20 cellular contexts compared by ENCODE assay signal in the genomic region with DNA sequence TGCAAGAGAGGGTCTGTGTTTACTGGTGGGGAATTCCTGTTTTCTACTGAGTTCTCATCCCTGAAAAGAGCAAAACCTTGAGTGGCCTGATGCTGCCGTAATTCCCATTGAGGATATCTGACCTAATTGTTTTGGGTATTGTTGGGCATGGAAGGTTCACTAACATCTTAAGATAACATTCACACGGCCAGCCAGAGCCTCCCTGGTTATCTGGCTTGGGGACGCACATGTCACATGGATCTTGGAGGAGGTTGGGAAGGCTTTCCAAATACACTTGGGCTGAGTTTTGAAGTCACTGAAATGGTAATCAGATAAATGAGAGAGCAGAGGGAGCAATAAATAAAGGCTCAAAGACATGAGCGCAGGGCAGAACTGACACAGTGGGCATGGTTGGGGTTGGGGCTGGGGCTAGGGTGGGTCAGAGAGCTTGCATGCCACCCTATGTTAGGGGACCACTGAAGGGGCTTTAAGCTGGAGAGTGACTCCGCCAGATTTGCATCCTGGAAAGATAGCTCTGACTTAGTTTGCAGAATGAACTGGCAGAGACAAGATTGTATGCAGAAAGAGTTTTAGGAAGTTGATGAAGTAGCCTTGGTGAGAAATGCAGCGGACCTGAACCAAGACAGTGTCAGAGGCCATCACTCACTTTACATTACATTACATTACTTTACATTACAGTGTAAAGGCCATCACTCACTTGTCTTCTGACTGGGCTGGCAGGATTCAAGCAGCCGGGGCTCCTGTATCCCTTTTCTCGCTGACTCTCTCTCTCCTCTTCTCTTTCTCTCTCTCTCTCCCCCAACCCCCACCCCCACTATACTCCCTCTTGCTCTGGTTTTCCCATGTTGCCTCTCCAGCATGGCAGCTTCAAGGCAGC. TPM values are rescaled to one million over a fixed set of nuclear protein-coding genes. Genes with fewer than 3 reads are reported as not detected.
"Had no signal": no experiment of that assay in that cellular context is flagged by ENCODE, and none has a peak within 500 bp of the region (broad histone marks: within the 10 kb centered on the region; RNA-seq: fewer than 3 reads in every experiment).

No MANE protein-coding gene starts in this region.

- FAIRE-seq: islet of Langerhans had no signal

- H3K9me3 ChIP-seq: esophagus muscularis mucosa, psoas muscle, right lobe of liver, transverse colon had no signal

- DNase-seq: activated CD4-positive, alpha-beta T cell treated with anti-CD3 and anti-CD28 coated beads, Interleukin-2, amount 50 U/mL, for 1 hour; activated CD8-positive, alpha-beta memory T cell treated with anti-CD3 and anti-CD28 coated beads for 24 hours; activated naive CD4-positive, alpha-beta T cell; activated naive CD8-positive, alpha-beta T cell treated with anti-CD3 and anti-CD28 coated beads, Interleukin-2, amount 10 ng/mL, durations not matched to agents 7 days and 5 days; hippocampal formation; left colon; midbrain; psoas muscle; right lobe of liver; stimulated activated CD4-positive, alpha-beta T cell treated with anti-CD3 and anti-CD28 coated beads, Interleukin-4, amount 100 ng/mL, for 4 hours; stimulated activated CD8-positive, alpha-beta memory T cell treated with anti-CD3 and anti-CD28 coated beads, Interleukin-4, amount 100 ng/mL, for 48 hours; stimulated activated naive CD4-positive, alpha-beta T cell treated with Interleukin-2 at 50 U/mL for 16 hours; transverse colon had no signal

- ATAC-seq: activated CD4-positive, CD25-positive, alpha-beta regulatory T cell treated with anti-CD3 and anti-CD28 coated beads, Interleukin-2, amount 50 U/mL, for 24 hours; left colon; psoas muscle; right lobe of liver had no signal

- H3K4me3 ChIP-seq: coronary artery, esophagus muscularis mucosa, lung, psoas muscle, right lobe of liver, smooth muscle cell, transverse colon had no signal

- H3K4me1 ChIP-seq: psoas muscle had no signal

- H3K36me3 ChIP-seq: esophagus muscularis mucosa, transverse colon had no signal

- H3K27me3 ChIP-seq: esophagus muscularis mucosa, right lobe of liver, transverse colon had no signal

- H3K27ac ChIP-seq: coronary artery, esophagus muscularis mucosa, psoas muscle had no signal

RNA-seq across cellular contexts. Expression of a gene that starts 24.2 kb away (rescaled TPM):
- total RNA-seq: activated T-helper 1 cell treated with anti-CD3 and anti-CD28 coated beads, Interleukin-12 subunit alpha, Interleukin-12 subunit beta, Interleukin-2, Interleukin-4 antibody, amounts not matched to agents 30 ng/mL and 10 ng/mL and 1 ng/mL, durations not matched to agents 14 hours and 24 hours and 36 hours had no signal
